Comparison of ENCODE assay signal across 1 cellular context in the genomic region with DNA sequence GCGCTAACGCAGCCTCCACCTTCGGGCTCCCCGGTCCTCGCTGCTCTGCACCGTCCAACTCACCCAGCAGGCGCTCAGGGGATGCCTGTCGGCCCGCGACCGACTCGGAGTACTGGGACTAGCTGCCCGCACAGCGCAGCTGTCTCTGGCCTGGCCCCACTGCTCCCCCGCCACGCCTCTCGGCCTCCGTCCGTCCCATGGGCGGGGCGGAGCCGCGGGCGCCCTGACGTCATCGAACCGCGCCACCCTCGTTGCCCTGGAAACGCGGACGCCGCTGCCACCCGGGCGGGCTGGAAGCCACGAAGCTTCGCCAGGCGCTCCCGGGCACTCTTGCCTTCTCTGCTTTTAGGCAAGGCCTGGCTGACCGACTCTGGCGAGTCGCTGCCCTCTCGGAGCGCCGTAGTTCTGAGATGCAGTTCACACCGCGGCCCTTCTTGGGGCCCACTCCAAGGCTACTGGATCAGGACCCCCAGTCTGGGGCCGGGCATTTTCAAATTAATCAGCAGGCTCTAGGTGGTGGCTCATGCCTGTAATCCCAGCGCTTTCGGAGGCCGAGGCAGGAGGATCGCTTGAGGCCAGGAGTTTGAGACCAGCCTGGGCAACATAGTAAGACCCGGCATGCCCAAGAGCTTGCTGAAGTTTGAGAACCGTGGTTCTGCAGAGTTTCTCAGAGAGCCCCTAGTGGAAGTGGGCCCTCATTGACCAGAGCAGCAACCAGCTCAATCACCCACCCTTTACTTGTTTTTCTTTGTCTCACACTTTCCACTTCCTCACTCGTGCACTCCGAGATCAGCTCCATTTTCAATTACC.
TF ChIP-seq lines count a peak whose summit lies in the region.

No MANE protein-coding gene starts in this region.

TF ChIP-seq in HepG2, 621 proteins besides CTCF, POLR2A, EP300 and RAD21 (continued from another document):
- TF ChIP-seq, protein P1, sequence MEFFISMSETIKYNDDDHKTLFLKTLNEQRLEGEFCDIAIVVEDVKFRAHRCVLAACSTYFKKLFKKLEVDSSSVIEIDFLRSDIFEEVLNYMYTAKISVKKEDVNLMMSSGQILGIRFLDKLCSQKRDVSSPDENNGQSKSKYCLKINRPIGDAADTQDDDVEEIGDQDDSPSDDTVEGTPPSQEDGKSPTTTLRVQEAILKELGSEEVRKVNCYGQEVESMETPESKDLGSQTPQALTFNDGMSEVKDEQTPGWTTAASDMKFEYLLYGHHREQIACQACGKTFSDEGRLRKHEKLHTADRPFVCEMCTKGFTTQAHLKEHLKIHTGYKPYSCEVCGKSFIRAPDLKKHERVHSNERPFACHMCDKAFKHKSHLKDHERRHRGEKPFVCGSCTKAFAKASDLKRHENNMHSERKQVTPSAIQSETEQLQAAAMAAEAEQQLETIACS (CRISPR knock-in tag; IDR thresholded peaks at IDR 0.05), result no peak
- TF ChIP-seq ZNF644 (CRISPR knock-in tag; IDR thresholded peaks at IDR 0.05; ENCODE audit: low read depth) (no peak), ZNF296 (CRISPR knock-in tag; conservative IDR thresholded peaks at IDR 0.05) (no peak), PHF21A (CRISPR knock-in tag; IDR thresholded peaks at IDR 0.05) (no peak), SCMH1 (CRISPR knock-in tag; IDR thresholded peaks at IDR 0.05; ENCODE audit: borderline replicate concordance) (no peak), BHLHE40 (IDR thresholded peaks at IDR 0.05; ENCODE audit: low read length) (no peak; the same call in 1 of the 2 replicates), ZNF235 (CRISPR knock-in tag; IDR thresholded peaks at IDR 0.05; ENCODE audit: borderline replicate concordance) (0 out of 2 replicates have a peak, but pooled peaks have one; percentile 67), TCF7L2 (IDR thresholded peaks at IDR 0.05; ENCODE audit: low read depth, low read length) (no peak), KDM5A (IDR thresholded peaks at IDR 0.05; ENCODE audit: borderline replicate concordance, low read length) (peak; percentile 95), TEAD3 (CRISPR knock-in tag; optimal IDR thresholded peaks at IDR 0.05; ENCODE audit: borderline replicate concordance) (no peak), ZBTB7A (CRISPR knock-in tag; IDR thresholded peaks at IDR 0.05) (no peak), ZNF451 (CRISPR knock-in tag; IDR thresholded peaks at IDR 0.05) (no peak), ZNF720 (CRISPR knock-in tag; IDR thresholded peaks at IDR 0.05) (no peak), MED1 (CRISPR knock-in tag; IDR thresholded peaks at IDR 0.05) (peak; percentile 40)
- TF ChIP-seq, protein P2, sequence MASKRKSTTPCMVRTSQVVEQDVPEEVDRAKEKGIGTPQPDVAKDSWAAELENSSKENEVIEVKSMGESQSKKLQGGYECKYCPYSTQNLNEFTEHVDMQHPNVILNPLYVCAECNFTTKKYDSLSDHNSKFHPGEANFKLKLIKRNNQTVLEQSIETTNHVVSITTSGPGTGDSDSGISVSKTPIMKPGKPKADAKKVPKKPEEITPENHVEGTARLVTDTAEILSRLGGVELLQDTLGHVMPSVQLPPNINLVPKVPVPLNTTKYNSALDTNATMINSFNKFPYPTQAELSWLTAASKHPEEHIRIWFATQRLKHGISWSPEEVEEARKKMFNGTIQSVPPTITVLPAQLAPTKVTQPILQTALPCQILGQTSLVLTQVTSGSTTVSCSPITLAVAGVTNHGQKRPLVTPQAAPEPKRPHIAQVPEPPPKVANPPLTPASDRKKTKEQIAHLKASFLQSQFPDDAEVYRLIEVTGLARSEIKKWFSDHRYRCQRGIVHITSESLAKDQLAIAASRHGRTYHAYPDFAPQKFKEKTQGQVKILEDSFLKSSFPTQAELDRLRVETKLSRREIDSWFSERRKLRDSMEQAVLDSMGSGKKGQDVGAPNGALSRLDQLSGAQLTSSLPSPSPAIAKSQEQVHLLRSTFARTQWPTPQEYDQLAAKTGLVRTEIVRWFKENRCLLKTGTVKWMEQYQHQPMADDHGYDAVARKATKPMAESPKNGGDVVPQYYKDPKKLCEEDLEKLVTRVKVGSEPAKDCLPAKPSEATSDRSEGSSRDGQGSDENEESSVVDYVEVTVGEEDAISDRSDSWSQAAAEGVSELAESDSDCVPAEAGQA (IDR thresholded peaks at IDR 0.05; ENCODE audit: low read depth), result peak; percentile 80
- TF ChIP-seq, protein P2 (CRISPR knock-in tag; IDR thresholded peaks at IDR 0.05; ENCODE audit: borderline replicate concordance), result no peak
